In genomic region chr5:60503771-60504170, GRCh38 we compare ENCODE assay signal across 12 cellular contexts.
DNase-seq lines count a peak whose midpoint lies in the region; ATAC-seq, FAIRE-seq and TF ChIP-seq lines count a peak whose summit lies in the region.
"Had no signal": no experiment of that assay in that cellular context is flagged by ENCODE, and none has a peak within 500 bp of the region (broad histone marks: within the 10 kb centered on the region; RNA-seq: fewer than 3 reads in every experiment).

No MANE protein-coding gene starts in this region.

- no peak overlapping the region for H3K4me3 Mint-ChIP-seq in activated T-cell treated with anti-CD3 and anti-CD28 coated beads, Interleukin-2, amount 50 U/mL, for 24 hours
- H3K4me3 Mint-ChIP-seq in activated CD8-positive, alpha-beta memory T cell treated with anti-CD3 and anti-CD28 coated beads, Interleukin-2, amount 10 ng/mL, durations not matched to agents 7 days and 5 days = no peak overlapping the region
- H3K4me3 Mint-ChIP-seq: endodermal cell had no signal

- peaks cover 12% of the 10 kb centered on the region; the same call in 2 of the 3 replicates for H3K4me1 ChIP-seq in A549
- no peaks in the 10 kb centered on the region for H3K4me1 ChIP-seq in tibial nerve
- H3K4me1 ChIP-seq: HAP-1 had no signal

- no peaks in the 10 kb centered on the region for H3K36me3 ChIP-seq in tibial nerve
- H3K36me3 ChIP-seq: HAP-1 had no signal

- TF ChIP-seq CTCF in A549 (IDR thresholded peaks at IDR 0.05) = no peak
- TF ChIP-seq CTCF in tibial nerve (IDR thresholded peaks at IDR 0.05) = no peak

- H3K9me3 ChIP-seq in A549 = 0 out of 3 replicates have a peak, but pooled peaks cover 4% of the 10 kb centered on the region
- H3K9me3 ChIP-seq in tibial nerve = peaks cover 0 to 3% (median 0%) of the 10 kb centered on the region in 4 donors
- H3K9me3 ChIP-seq: HAP-1 had no signal

- no peaks in the 10 kb centered on the region for H3K36me3 Mint-ChIP-seq in activated T-cell treated with anti-CD3 and anti-CD28 coated beads, Interleukin-2, amount 50 U/mL, for 24 hours (ENCODE audit: low read depth)
- H3K36me3 Mint-ChIP-seq in activated CD8-positive, alpha-beta memory T cell treated with anti-CD3 and anti-CD28 coated beads, Interleukin-2, amount 10 ng/mL, durations not matched to agents 7 days and 5 days = no peaks in the 10 kb centered on the region

- H3K27ac Mint-ChIP-seq in activated T-cell treated with anti-CD3 and anti-CD28 coated beads, Interleukin-2, amount 50 U/mL, for 24 hours = no peak overlapping the region
- H3K27ac Mint-ChIP-seq in activated CD8-positive, alpha-beta memory T cell treated with anti-CD3 and anti-CD28 coated beads, Interleukin-2, amount 10 ng/mL, durations not matched to agents 7 days and 5 days = no peak overlapping the region
- H3K27ac Mint-ChIP-seq: endodermal cell had no signal

- 18% methylated on average over 2 of the region's 2 CpGs for WGBS in A549 (ENCODE audit: missing lambda C conversion rate)
- WGBS in tibial nerve, 2 donors = 44 to 47% methylated on average over 2 of the region's 2 CpGs

- no peak for TF ChIP-seq RAD21 in A549 (conservative IDR thresholded peaks at IDR 0.05 in 1 of 2, IDR thresholded peaks at IDR 0.05 in 1 of 2)

- no peaks in the 10 kb centered on the region for H3K27me3 ChIP-seq in tibial nerve

- POLR2A ChIA-PET in A549 (lab: Yijun Ruan, JAX) = no interaction called here

- H3K27ac ChIP-seq in A549 = no peak overlapping the region
- no peak overlapping the region for H3K27ac ChIP-seq in tibial nerve
- H3K27ac ChIP-seq: skin epidermis had no signal

- DNase-seq in A549 (ENCODE audit: low read depth in 1 of 2, low spot score in 1 of 2) (no peak), tibial nerve (ENCODE audit: low spot score in 2 of 2) (no peak), GM12892 (ENCODE audit: insufficient read length) (no peak)
- no peak for DNase-seq in activated T-cell treated with anti-CD3 and anti-CD28 coated beads, Interleukin-2, amount 50 U/mL, for 24 hours
- DNase-seq in activated CD8-positive, alpha-beta memory T cell treated with anti-CD3 and anti-CD28 coated beads, Interleukin-2, amount 10 ng/mL, durations not matched to agents 7 days and 5 days = no peak
- DNase-seq: aorta, endodermal cell had no signal

- H3K4me2 ChIP-seq in A549 = peak overlapping the region; percentile 5; the same call in 1 of the 3 replicates

- TF ChIP-seq EP300 in A549 (IDR thresholded peaks at IDR 0.05) = no peak
- TF ChIP-seq EP300 in tibial nerve (IDR thresholded peaks at IDR 0.05) = no peak

- no peak for TF ChIP-seq POLR2A in A549 (IDR thresholded peaks at IDR 0.05; ENCODE audit: low read length)
- no peak for TF ChIP-seq POLR2A in tibial nerve (IDR thresholded peaks at IDR 0.05)
- no peak for TF ChIP-seq POLR2A in GM12892 (IDR thresholded peaks at IDR 0.05; ENCODE audit: low read depth, low read length)

- ATAC-seq in A549 = no peak
- peak; percentile 69 for ATAC-seq in GM19043 (IDR thresholded peaks at IDR 0.05; ENCODE audit: low read depth, unreplicated experiment)
- ATAC-seq in HG02642 (IDR thresholded peaks at IDR 0.05; ENCODE audit: poor library complexity, unreplicated experiment) = peak; percentile 78
- ATAC-seq in HG03442 (IDR thresholded peaks at IDR 0.05; ENCODE audit: unreplicated experiment) = peak; percentile 84
- ATAC-seq in activated CD8-positive, alpha-beta memory T cell treated with anti-CD3 and anti-CD28 coated beads, Interleukin-2, amount 10 ng/mL, durations not matched to agents 7 days and 5 days = no peak

- CTCF ChIA-PET in A549 (lab: Yijun Ruan, JAX) = interaction anchor here (0.7 kb wide), 2 partner anchors 694 to 892 kb away, joined by 3 to 4 read pairs; no protein-coding TSS in a partner anchor
- CTCF ChIA-PET in activated CD8-positive, alpha-beta memory T cell treated with anti-CD3 and anti-CD28 coated beads, Interleukin-2, amount 10 ng/mL, durations not matched to agents 7 days and 5 days (lab: Charles Lee) = no interaction called here

- H3K4me3 ChIP-seq in A549 (no peak overlapping the region), tibial nerve (no peak overlapping the region)
- H3K4me3 ChIP-seq: HAP-1, skin epidermis had no signal

- no peaks in the 10 kb centered on the region for H3K4me1 Mint-ChIP-seq in activated T-cell treated with anti-CD3 and anti-CD28 coated beads, Interleukin-2, amount 50 U/mL, for 24 hours (ENCODE audit: low read depth)
- no peaks in the 10 kb centered on the region for H3K4me1 Mint-ChIP-seq in activated CD8-positive, alpha-beta memory T cell treated with anti-CD3 and anti-CD28 coated beads, Interleukin-2, amount 10 ng/mL, durations not matched to agents 7 days and 5 days

- no peaks in the 10 kb centered on the region for H3K27me3 Mint-ChIP-seq in activated T-cell treated with anti-CD3 and anti-CD28 coated beads, Interleukin-2, amount 50 U/mL, for 24 hours
- no peaks in the 10 kb centered on the region for H3K27me3 Mint-ChIP-seq in activated CD8-positive, alpha-beta memory T cell treated with anti-CD3 and anti-CD28 coated beads, Interleukin-2, amount 10 ng/mL, durations not matched to agents 7 days and 5 days

- FAIRE-seq in A549 (lab: Jason Lieb, UNC) = no peak
- no peak for FAIRE-seq in GM12892 (lab: Jason Lieb, UNC)

- H3K9me3 Mint-ChIP-seq in activated T-cell treated with anti-CD3 and anti-CD28 coated beads, Interleukin-2, amount 50 U/mL, for 24 hours = no peaks in the 10 kb centered on the region
- no peaks in the 10 kb centered on the region for H3K9me3 Mint-ChIP-seq in activated CD8-positive, alpha-beta memory T cell treated with anti-CD3 and anti-CD28 coated beads, Interleukin-2, amount 10 ng/mL, durations not matched to agents 7 days and 5 days (ENCODE audit: low read depth)
- H3K9me3 Mint-ChIP-seq: endodermal cell had no signal

TF ChIP-seq in A549, 52 proteins besides CTCF, POLR2A, EP300 and RAD21:
- TF ChIP-seq FOSB (CRISPR knock-in tag; IDR thresholded peaks at IDR 0.05) (no peak), NFE2L2 (conservative IDR thresholded peaks at IDR 0.05; ENCODE audit: low read length) (no peak), CHD2 (IDR thresholded peaks at IDR 0.05; ENCODE audit: low read length, partially characterized antibody) (no peak), CHD4 (IDR thresholded peaks at IDR 0.05; ENCODE audit: borderline replicate concordance) (no peak), MAFK (IDR thresholded peaks at IDR 0.05; ENCODE audit: partially characterized antibody) (no peak), CEBPB (IDR thresholded peaks at IDR 0.05) (no peak), REST (IDR thresholded peaks at IDR 0.05) (no peak), TFCP2L1 (CRISPR knock-in tag; IDR thresholded peaks at IDR 0.05) (no peak), NR3C1 (IDR thresholded peaks at IDR 0.05) (no peak), BHLHE40 (IDR thresholded peaks at IDR 0.05; ENCODE audit: low read depth, low read length) (no peak), EHMT2 (IDR thresholded peaks at IDR 0.05; ENCODE audit: low read depth) (no peak), ZSCAN20 (CRISPR knock-in tag; IDR thresholded peaks at IDR 0.05) (no peak), HDAC2 (IDR thresholded peaks at IDR 0.05) (no peak), FOXS1 (CRISPR knock-in tag; IDR thresholded peaks at IDR 0.05) (no peak), RNF2 (IDR thresholded peaks at IDR 0.05; ENCODE audit: borderline replicate concordance, low read depth) (no peak), EHF (CRISPR knock-in tag; IDR thresholded peaks at IDR 0.05) (no peak), GATA3 (IDR thresholded peaks at IDR 0.05; ENCODE audit: borderline replicate concordance) (no peak; the same call in 1 of the 2 replicates), HOXB13 (CRISPR knock-in tag; IDR thresholded peaks at IDR 0.05; ENCODE audit: low read depth) (no peak)
TF ChIP-seq in A549: peak in this region for 0.

Comparison
In these comparisons a context has a peak if more than half of its experiments do, and no peak if none do; other contexts are left out.
1. ATAC-seq: peak in GM19043 (single experiment), HG02642 (single experiment) and HG03442 (single experiment); none in A549 (0 of 2) and activated CD8-positive, alpha-beta memory T cell treated with anti-CD3 and anti-CD28 coated beads, Interleukin-2, amount 10 ng/mL, durations not matched to agents 7 days and 5 days (single experiment).